Comparison of ENCODE assay signal across 17 cellular contexts in the genomic region with DNA sequence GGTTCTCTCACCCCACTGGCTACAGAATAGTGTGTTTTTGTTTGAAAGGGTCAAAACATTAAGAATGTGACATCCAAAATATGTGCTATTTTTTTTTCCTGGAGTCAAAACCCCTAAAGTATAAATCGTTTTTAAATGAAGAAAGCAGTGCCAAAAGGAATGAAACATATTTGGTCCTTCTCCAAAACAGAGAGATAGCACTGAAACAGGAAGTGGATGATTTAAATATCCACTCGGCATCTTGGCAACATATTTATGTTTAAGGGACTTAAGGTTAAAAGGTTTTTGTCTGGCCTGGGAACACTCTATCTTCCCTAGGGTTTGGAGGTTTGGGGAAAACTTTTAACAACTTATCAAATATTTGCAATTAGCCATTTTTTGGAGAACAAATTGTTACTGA. TPM values are rescaled to one million over a fixed set of nuclear protein-coding genes. Genes with fewer than 3 reads are reported as not detected.
DNase-seq lines count a peak whose midpoint lies in the region; ATAC-seq and TF ChIP-seq lines count a peak whose summit lies in the region.
"Had no signal": no experiment of that assay in that cellular context is flagged by ENCODE, and none has a peak within 500 bp of the region (broad histone marks: within the 10 kb centered on the region; RNA-seq: fewer than 3 reads in every experiment).

No MANE protein-coding gene starts in this region.

- H3K36me3 ChIP-seq in brain microvascular endothelial cell (replicated peaks), result peaks cover 36% of the 10 kb centered on the region
- H3K36me3 ChIP-seq: BE2C had no signal

- no peaks in the 10 kb centered on the region for H3K36me3 Mint-ChIP-seq in natural killer cell
- no peaks in the 10 kb centered on the region for H3K36me3 Mint-ChIP-seq in natural killer cell treated with Interleukin-12 subunit alpha and Interleukin-12 subunit beta and Interleukin-15 and Interleukin-18, amount 100 ng/mL, for 72 hours

- in situ Hi-C loops in brain microvascular endothelial cell (cut with HindIII; ENCODE audit: low pct_ligation_motif_present, low sequenced_read_pairs), result no loop called here

- no peak overlapping the region for H3K27ac Mint-ChIP-seq in natural killer cell
- H3K27ac Mint-ChIP-seq in natural killer cell treated with Interleukin-12 subunit alpha and Interleukin-12 subunit beta and Interleukin-15 and Interleukin-18, amount 100 ng/mL, for 72 hours, result no peak overlapping the region
- H3K27ac Mint-ChIP-seq: endodermal cell had no signal

- no peak overlapping the region for H3K4me3 ChIP-seq in brain microvascular endothelial cell (ENCODE audit: low read depth, low read length)
- no peak overlapping the region for H3K4me3 ChIP-seq in skeletal muscle cell (ENCODE audit: low read depth, low read length)

- no peak overlapping the region for H3K4me3 Mint-ChIP-seq in natural killer cell
- no peak overlapping the region for H3K4me3 Mint-ChIP-seq in natural killer cell treated with Interleukin-12 subunit alpha and Interleukin-12 subunit beta and Interleukin-15 and Interleukin-18, amount 100 ng/mL, for 72 hours
- H3K4me3 Mint-ChIP-seq: endodermal cell had no signal

- intact Hi-C loops in left ventricle myocardium superior (cut with micrococcal nuclease), result loop anchor here (2.0 kb wide), 1 partner anchor 73 kb away; no protein-coding TSS in a partner anchor
- intact Hi-C loops in natural killer cell (cut with micrococcal nuclease), result no loop called here

- H3K27me3 Mint-ChIP-seq in natural killer cell (ENCODE audit: low read depth in 2 of 2), result peaks cover 8 to 11% of the 10 kb centered on the region in 2 donors
- H3K27me3 Mint-ChIP-seq in natural killer cell treated with Interleukin-12 subunit alpha and Interleukin-12 subunit beta and Interleukin-15 and Interleukin-18, amount 100 ng/mL, for 72 hours, result peaks cover 15 to 20% of the 10 kb centered on the region in 2 donors

- no peaks in the 10 kb centered on the region for H3K4me1 Mint-ChIP-seq in natural killer cell
- H3K4me1 Mint-ChIP-seq in natural killer cell treated with Interleukin-12 subunit alpha and Interleukin-12 subunit beta and Interleukin-15 and Interleukin-18, amount 100 ng/mL, for 72 hours (ENCODE audit: low read depth in 2 of 2), result no peaks in the 10 kb centered on the region
- H3K4me1 Mint-ChIP-seq: endodermal cell had no signal

- peaks cover 0 to 6% of the 10 kb centered on the region in 2 donors for H3K9me3 Mint-ChIP-seq in natural killer cell
- H3K9me3 Mint-ChIP-seq in natural killer cell treated with Interleukin-12 subunit alpha and Interleukin-12 subunit beta and Interleukin-15 and Interleukin-18, amount 100 ng/mL, for 72 hours, result peaks cover 7% of the 10 kb centered on the region
- H3K9me3 Mint-ChIP-seq: endodermal cell had no signal

- H3K27ac ChIP-seq in brain microvascular endothelial cell, result peak overlapping the region; percentile 56

- peak; percentile 41 for ATAC-seq in left ventricle myocardium superior
- ATAC-seq in HG03039 (IDR thresholded peaks at IDR 0.05; ENCODE audit: unreplicated experiment), result no peak
- ATAC-seq in natural killer cell, result no peak
- ATAC-seq in GM21717 (IDR thresholded peaks at IDR 0.05; ENCODE audit: unreplicated experiment), result no peak
- ATAC-seq in natural killer cell treated with Interleukin-12 subunit alpha and Interleukin-12 subunit beta and Interleukin-15 and Interleukin-18, amount 100 ng/mL, for 72 hours, result no peak

- peak; percentile 27 for DNase-seq in GM03348 (ENCODE audit: low spot score)
- DNase-seq in brain microvascular endothelial cell, result no peak
- DNase-seq in left ventricle myocardium superior, result no peak
- peak; percentile 59 for DNase-seq in skeletal muscle cell (ENCODE audit: low read depth)
- no peak for DNase-seq in natural killer cell
- DNase-seq in natural killer cell treated with Interleukin-12 subunit alpha and Interleukin-12 subunit beta and Interleukin-15 and Interleukin-18, amount 100 ng/mL, for 72 hours (ENCODE audit: low spot score), result no peak
- DNase-seq: activated effector memory CD4-positive, alpha-beta T cell treated with anti-CD3 and anti-CD28 coated beads, Interleukin-2, amount 50 U/mL, for 16 hours; BE2C; DMS153; endodermal cell; Kasumi-1; NCI-H2107; SHP77; stimulated activated CD4-positive, alpha-beta T cell treated with anti-CD3 and anti-CD28 coated beads, Interleukin-1b, Interleukin-23, amount 100 ng/mL, for 48 hours; stimulated activated CD8-positive, alpha-beta memory T cell treated with anti-CD3 and anti-CD28 coated beads, Interleukin-4, amount 100 ng/mL, for 48 hours had no signal

- no peaks in the 10 kb centered on the region for H3K27me3 ChIP-seq in brain microvascular endothelial cell (replicated peaks)

- TF ChIP-seq CTCF in brain microvascular endothelial cell (IDR thresholded peaks at IDR 0.05; ENCODE audit: low read depth, low read length, missing control alignments), result no peak
- TF ChIP-seq CTCF in natural killer cell (IDR thresholded peaks at IDR 0.05), result no peak

RNA-seq across cellular contexts. Expression of gene CALD1, which starts 32.4 kb away (rescaled TPM):
- total RNA-seq in left ventricle myocardium superior, result 118 TPM
- 1 to 10 TPM in 2 of 3 donors, under 1 TPM in 1; 0.14 to 2.5 (median 1.0) TPM for total RNA-seq in natural killer cell
- under 1 TPM; 0.11 to 0.40 TPM for total RNA-seq in natural killer cell treated with Interleukin-12 subunit alpha and Interleukin-12 subunit beta and Interleukin-15 and Interleukin-18, amount 100 ng/mL, for 72 hours

Comparison
In these comparisons a context has a peak if more than half of its experiments do, and no peak if none do; other contexts are left out.
1. DNase-seq: peak in GM03348 (single experiment) and skeletal muscle cell (single experiment); none in brain microvascular endothelial cell (single experiment), left ventricle myocardium superior (single experiment), natural killer cell (single experiment) and natural killer cell treated with Interleukin-12 subunit alpha and Interleukin-12 subunit beta and Interleukin-15 and Interleukin-18, amount 100 ng/mL, for 72 hours (single experiment).
2. RNA of gene CALD1, which starts 32.4 kb away (total RNA-seq): 118 TPM in left ventricle myocardium superior (single experiment); 0.14 to 2.5 TPM in natural killer cell and 0.11 to 0.40 TPM in natural killer cell treated with Interleukin-12 subunit alpha and Interleukin-12 subunit beta and Interleukin-15 and Interleukin-18, amount 100 ng/mL, for 72 hours; every median in the first group is over 10 times any median in the second.